Comparison of ENCODE assay signal across 14 cellular contexts in the genomic region with DNA sequence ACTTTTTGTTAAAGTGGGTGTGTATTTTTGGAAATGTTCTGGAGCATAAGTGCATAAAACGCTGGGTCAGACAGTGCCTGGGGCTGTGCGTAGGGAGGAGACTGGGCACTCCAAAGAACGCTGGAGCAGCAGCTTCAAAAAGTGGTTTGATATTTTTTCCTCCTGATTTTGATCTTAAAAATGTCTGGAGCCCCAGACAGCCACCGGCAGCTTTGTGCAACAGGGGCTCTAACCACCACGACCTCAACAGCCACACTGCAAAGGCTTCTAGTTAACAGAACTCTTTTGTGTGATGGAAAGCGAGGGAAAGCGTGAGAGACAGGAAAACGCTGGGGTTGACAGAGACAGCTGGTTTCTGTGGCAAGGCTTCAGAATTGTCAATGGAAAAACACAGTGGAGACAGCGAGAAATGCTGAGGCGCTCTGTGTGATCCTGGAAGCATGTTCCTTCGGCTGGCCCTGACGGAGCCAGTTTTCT.
DNase-seq lines count a peak whose midpoint lies in the region; ATAC-seq, FAIRE-seq and TF ChIP-seq lines count a peak whose summit lies in the region.
"Had no signal": no experiment of that assay in that cellular context is flagged by ENCODE, and none has a peak within 500 bp of the region (broad histone marks: within the 10 kb centered on the region; RNA-seq: fewer than 3 reads in every experiment).

No MANE protein-coding gene starts in this region.

- in situ Hi-C loops in astrocyte of the cerebellum (cut with HindIII; ENCODE audit: low sequenced_read_pairs) = no loop called here

- peak; percentile 81 for ATAC-seq in left ventricle myocardium superior
- no peak for ATAC-seq in HG02938 (IDR thresholded peaks at IDR 0.05; ENCODE audit: unreplicated experiment)

- no peak for FAIRE-seq in urothelium cell line (lab: Jason Lieb, UNC)

- no peaks in the 10 kb centered on the region for H3K27me3 ChIP-seq in H7 (ENCODE audit: control insufficient read depth, insufficient read depth, low read length)

- intact Hi-C loops in left ventricle myocardium superior (cut with micrococcal nuclease) = no loop called here

- no peaks in the 10 kb centered on the region for H3K36me3 ChIP-seq in H7 (replicated peaks; ENCODE audit: control insufficient read depth, insufficient read depth, low read length)

- peak; percentile 33 for DNase-seq in COLO829 (ENCODE audit: low spot score)
- peak; percentile 18 for DNase-seq in astrocyte of the cerebellum (ENCODE audit: low read depth)
- no peak for DNase-seq in left ventricle myocardium superior
- peak; percentile 46 for DNase-seq in occipital lobe (lab: John Stamatoyannopoulos, UW)
- DNase-seq in urothelium cell line (ENCODE audit: low spot score) = no peak
- no peak for DNase-seq in stimulated activated CD4-positive, alpha-beta T cell treated with anti-CD3 and anti-CD28 coated beads, Interleukin-15, amount 100 ng/mL, for 24 hours
- no peak for DNase-seq in H7
- DNase-seq: activated CD4-positive, alpha-beta T cell treated with anti-CD3 and anti-CD28 coated beads, Interleukin-2, amount 50 U/mL, for 48 hours; amniotic stem cell; NCI-H1105 treated with DMSO at 0.1 percent for 48 hours; NK-92 treated with Interleukin-12 subunit alpha and Interleukin-12 subunit beta, amount 100 ng/mL, for 24 hours; stimulated activated CD4-positive, alpha-beta T cell treated with anti-CD3 and anti-CD28 coated beads, Interleukin-4, amount 100 ng/mL, for 24 hours had no signal

- no peak for TF ChIP-seq CTCF in astrocyte of the cerebellum (IDR thresholded peaks at IDR 0.05; ENCODE audit: low read depth, low read length, missing control alignments)

- H3K4me3 ChIP-seq in astrocyte of the cerebellum (ENCODE audit: low read depth, low read length) (no peak overlapping the region), H7 (ENCODE audit: insufficient read depth, low read depth, low read length) (no peak overlapping the region)
- H3K4me3 ChIP-seq: SK-N-MC had no signal

Comparison
In these comparisons a context has a peak if more than half of its experiments do, and no peak if none do; other contexts are left out.
1. DNase-seq: peak in COLO829 (single experiment), astrocyte of the cerebellum (single experiment) and occipital lobe (single experiment); none in left ventricle myocardium superior (single experiment), urothelium cell line (single experiment), stimulated activated CD4-positive, alpha-beta T cell treated with anti-CD3 and anti-CD28 coated beads, Interleukin-15, amount 100 ng/mL, for 24 hours (single experiment) and H7 (single experiment).